Comparison of ENCODE assay signal across 31 cellular contexts in genomic region chr22:50091092-50091491, GRCh38. TPM values are rescaled to one million over a fixed set of nuclear protein-coding genes. Genes with fewer than 3 reads are reported as not detected.
"Had no signal": no experiment of that assay in that cellular context is flagged by ENCODE, and none has a peak within 500 bp of the region (broad histone marks: within the 10 kb centered on the region; RNA-seq: fewer than 3 reads in every experiment).

No MANE protein-coding gene starts in this region.

- H3K4me3 ChIP-seq: ovary, psoas muscle, right lobe of liver, skin epidermis, smooth muscle cell, suprapubic skin, tibial artery, transverse colon, upper lobe of right lung, uterus had no signal

- DNase-seq: naive thymus-derived CD4-positive, alpha-beta T cell; natural killer cell; occipital lobe; ovary; psoas muscle; right cardiac atrium; right lobe of liver; stimulated activated CD4-positive, alpha-beta T cell treated with anti-CD3 and anti-CD28 coated beads, Interleukin-1b, Interleukin-23, amount 100 ng/mL, for 48 hours; stimulated activated CD4-positive, alpha-beta T cell treated with anti-CD3 and anti-CD28 coated beads, Interleukin-4, amount 100 ng/mL, for 1 hour; stimulated activated CD4-positive, alpha-beta T cell treated with anti-CD3 and anti-CD28 coated beads, Interleukin-4, amount 100 ng/mL, for 4 hours; stimulated activated CD8-positive, alpha-beta memory T cell treated with anti-CD3 and anti-CD28 coated beads, Interleukin-4, amount 100 ng/mL, for 48 hours; stimulated activated naive CD4-positive, alpha-beta T cell; stimulated activated naive CD8-positive, alpha-beta T cell treated with anti-CD3 and anti-CD28 coated beads, Interleukin-15, amount 100 ng/mL, for 72 hours; stimulated activated naive CD8-positive, alpha-beta T cell treated with anti-CD3 and anti-CD28 coated beads, Interleukin-15, Interleukin-2, amounts not matched to agents 100 U/mL and 50 U/mL, for 24 hours; substantia nigra; testis; tibial artery; transverse colon; upper lobe of right lung; uterus had no signal

- H3K27me3 ChIP-seq: ovary, right lobe of liver, testis had no signal

- H3K4me2 ChIP-seq: smooth muscle cell had no signal

- H3K27ac ChIP-seq: ovary, parathyroid adenoma, psoas muscle, right lobe of liver, skin epidermis, suprapubic skin, tibial artery, transverse colon, upper lobe of right lung, uterus had no signal

- ATAC-seq: naive thymus-derived CD4-positive, alpha-beta T cell; natural killer cell; psoas muscle; stimulated activated memory B cell treated with anti-CD40 and anti-IgM and Interleukin-4, amounts not matched to agents 10 μg/mL and 1 μg/mL and 100 μg/mL, for 72 hours; stimulated activated naive CD8-positive, alpha-beta T cell treated with anti-CD3 and anti-CD28 coated beads, Interleukin-15, amount 100 ng/mL, for 72 hours; stimulated activated naive CD8-positive, alpha-beta T cell treated with anti-CD3 and anti-CD28 coated beads, Interleukin-15, Interleukin-2, amounts not matched to agents 100 U/mL and 50 U/mL, for 24 hours had no signal

- H3K9ac ChIP-seq: parathyroid adenoma had no signal

- H3K4me1 ChIP-seq: parathyroid adenoma, psoas muscle, right lobe of liver, suprapubic skin, testis, transverse colon, upper lobe of right lung, uterus had no signal

- H2AFZ ChIP-seq: parathyroid adenoma had no signal

- H3K9me3 ChIP-seq: ovary, psoas muscle, right lobe of liver, suprapubic skin, testis, transverse colon, upper lobe of right lung, uterus had no signal

- H3K36me3 ChIP-seq: ovary, right lobe of liver, suprapubic skin, tibial artery, transverse colon, upper lobe of right lung, uterus had no signal

RNA-seq across cellular contexts. Expression of gene MOV10L1, which starts 1.3 kb away (rescaled TPM):
- total RNA-seq: naive thymus-derived CD4-positive, alpha-beta T cell; renal cortical epithelial cell had no signal
- polyA plus RNA-seq: naive thymus-derived CD4-positive, alpha-beta T cell; neural cell had no signal

RNA-seq across cellular contexts. Expression of gene MLC1, which starts 5.9 kb away (rescaled TPM):
- total RNA-seq: progenitor cell of endocrine pancreas, psoas muscle, renal cortical epithelial cell, transverse colon had no signal
- polyA plus RNA-seq: neural cell had no signal

RNA-seq across cellular contexts. Expression of gene TTLL8, which starts 33.0 kb away (rescaled TPM):
- total RNA-seq: naive thymus-derived CD4-positive, alpha-beta T cell; natural killer cell; occipital lobe; osteoblast; ovary; progenitor cell of endocrine pancreas; psoas muscle; renal cortical epithelial cell; right cardiac atrium; right lobe of liver; smooth muscle cell; suprapubic skin; transverse colon; upper lobe of right lung; urinary bladder; uterus had no signal
- polyA plus RNA-seq: naive thymus-derived CD4-positive, alpha-beta T cell; neural cell; ovary; psoas muscle; right cardiac atrium; thymus; urinary bladder had no signal
